ENCODE assay signal across 9 cellular contexts in the genomic region with DNA sequence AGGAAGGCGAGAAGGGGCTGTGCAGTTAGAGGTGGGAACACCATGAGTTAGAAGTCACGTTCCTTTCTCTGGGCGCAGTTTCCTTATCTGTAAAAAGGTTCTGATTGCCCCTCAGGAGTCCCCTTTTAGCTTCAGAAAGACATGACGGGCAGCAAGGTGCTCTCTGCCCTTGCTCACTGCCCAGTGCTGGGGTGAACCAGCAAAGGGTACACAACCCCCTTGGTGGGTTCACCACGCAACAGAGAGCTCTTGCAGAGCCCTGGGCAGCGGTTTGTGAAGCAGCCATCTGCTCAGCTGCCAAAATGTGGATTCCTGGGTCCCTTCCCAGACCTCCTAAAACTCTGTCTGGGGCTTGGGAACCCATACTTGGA. TPM values are rescaled to one million over a fixed set of nuclear protein-coding genes. Genes with fewer than 3 reads are reported as not detected.
DNase-seq lines count a peak whose midpoint lies in the region; ATAC-seq, FAIRE-seq and TF ChIP-seq lines count a peak whose summit lies in the region.
"Had no signal": no experiment of that assay in that cellular context is flagged by ENCODE, and none has a peak within 500 bp of the region (broad histone marks: within the 10 kb centered on the region; RNA-seq: fewer than 3 reads in every experiment).

No MANE protein-coding gene starts in this region.

- peak overlapping the region; percentile 89 for H3K56ac ChIP-seq in mesendoderm (ENCODE audit: low read length)

- peak; percentile 7 for ATAC-seq in Right ventricle myocardium superior (ENCODE audit: poor library complexity)
- ATAC-seq in left cardiac atrium: no peak
- peak; percentile 5 for ATAC-seq in GM12878
- ATAC-seq in upper lobe of right lung: no peak
- ATAC-seq in GM21786 (IDR thresholded peaks at IDR 0.05; ENCODE audit: unreplicated experiment): no peak
- no peak for ATAC-seq in GM19023 (IDR thresholded peaks at IDR 0.05; ENCODE audit: unreplicated experiment)

- no peak overlapping the region for H2BK15ac ChIP-seq in mesendoderm (replicated peaks; ENCODE audit: low read depth)

- in situ Hi-C loops in GM12878 (cut with MboI): no loop called here
- in situ Hi-C loops in GM13977 (cut with MboI; ENCODE audit: low pct_unique_long_range_greater_than_20kb, low sequenced_read_pairs, unreplicated experiment): no loop called here

- H3K4ac ChIP-seq in mesendoderm (ENCODE audit: low read depth, low read length): no peak overlapping the region

- DNase-seq in Right ventricle myocardium superior (no peak), left cardiac atrium (no peak), GM12878 (ENCODE audit: low read depth, low spot score) (no peak), mesendoderm (no peak), upper lobe of right lung (no peak), GM13977 (ENCODE audit: low spot score) (no peak)
- DNase-seq: Kasumi-1 had no signal

- FAIRE-seq in GM12878 (lab: Jason Lieb, UNC): no peak

- no peak overlapping the region for H3K18ac ChIP-seq in mesendoderm (ENCODE audit: low read length)

- H3K4me1 ChIP-seq in GM12878 (ENCODE audit: control insufficient read depth, insufficient read depth, low read length) (peaks cover 27% of the 10 kb centered on the region), mesendoderm (ENCODE audit: control insufficient read depth, low read depth, low read length) (peaks cover 9% of the 10 kb centered on the region), upper lobe of right lung (peaks cover 47% of the 10 kb centered on the region)

- no peak overlapping the region for H2BK5ac ChIP-seq in mesendoderm (ENCODE audit: low read length)

- H2BK120ac ChIP-seq in mesendoderm (ENCODE audit: low read depth, low read length): no peak overlapping the region

- 29% methylated on average over 6 of the region's 6 CpGs for WGBS in GM12878 (ENCODE audit: insufficient coverage, insufficient replicate concordance, low lambda C conversion rate, missing lambda C conversion rate)
- WGBS in mesendoderm (ENCODE audit: extremely low coverage, insufficient coverage, low lambda C conversion rate): no CpG with 5 or more reads among the region's 6 CpGs

- H3K4me2 ChIP-seq in GM12878 (ENCODE audit: control insufficient read depth, insufficient read depth) (peak overlapping the region; percentile 85), mesendoderm (ENCODE audit: low read length) (peak overlapping the region; percentile 82)

- intact Hi-C loops in Right ventricle myocardium superior (cut with DNase I): no loop called here
- intact Hi-C loops in left cardiac atrium (cut with DNase I): no loop called here
- intact Hi-C loops in GM12878 (cut with micrococcal nuclease; ENCODE audit: unreplicated experiment): no loop called here
- intact Hi-C loops in upper lobe of right lung (cut with DNase I): no loop called here

- SMC1A ChIA-PET in GM12878 (lab: Charles Lee; ENCODE audit: uncharacterized antibody, unreplicated experiment): interaction anchor here (0.7 to 2.8 kb wide), 10 partner anchors 8 to 200 kb away, joined by 3 to 8 read pairs (median 3); a partner anchor contains a TSS

- H3K27me3 ChIP-seq in GM12878 (replicated peaks in 1 of 2; ENCODE audit: control insufficient read depth in 2 of 2, insufficient read depth in 2 of 2, low read length in 1 of 2) (no peaks in the 10 kb centered on the region), mesendoderm (ENCODE audit: insufficient read depth, low read length, poor library complexity) (no peaks in the 10 kb centered on the region), upper lobe of right lung (no peaks in the 10 kb centered on the region)

- H3K9me3 ChIP-seq in GM12878 (replicated peaks; ENCODE audit: control insufficient read depth, insufficient read depth, low read length): no peaks in the 10 kb centered on the region
- no peaks in the 10 kb centered on the region for H3K9me3 ChIP-seq in upper lobe of right lung

- peak overlapping the region; percentile 78 for H3K4me3 ChIP-seq in GM12878
- peak overlapping the region; percentile 63 for H3K4me3 ChIP-seq in mesendoderm (ENCODE audit: low read length)
- peak overlapping the region; percentile 69 for H3K4me3 ChIP-seq in upper lobe of right lung

- H3K79me1 ChIP-seq in mesendoderm (ENCODE audit: low read length): no peaks in the 10 kb centered on the region

- POLR2A ChIA-PET in GM12878 (lab: Charles Lee): interaction anchor here (0.7 to 2.9 kb wide), 7 partner anchors 8 to 198 kb away, joined by 3 to 13 read pairs (median 4); a partner anchor contains a TSS

- H3K79me2 ChIP-seq in GM12878 (ENCODE audit: control insufficient read depth, insufficient read depth, low read length): no peaks in the 10 kb centered on the region
- H3K79me2 ChIP-seq in mesendoderm (ENCODE audit: control insufficient read depth, insufficient read depth, low read length): no peaks in the 10 kb centered on the region

- peak overlapping the region; percentile 46 for H2AK5ac ChIP-seq in mesendoderm (ENCODE audit: low read length)

- peak overlapping the region; percentile 45 for H2AFZ ChIP-seq in GM12878 (ENCODE audit: control insufficient read depth, low read depth, low read length)

- TF ChIP-seq EP300 in GM12878 (IDR thresholded peaks at IDR 0.05; ENCODE audit: borderline replicate concordance in 1 of 2, control insufficient read depth in 1 of 2, low read depth in 2 of 2, low read length in 2 of 2): no peak

- no peak overlapping the region for H4K5ac ChIP-seq in mesendoderm (ENCODE audit: low read length)

- H4K8ac ChIP-seq in mesendoderm (ENCODE audit: low read depth, low read length): no peak overlapping the region

- no peak overlapping the region for H3K23ac ChIP-seq in mesendoderm (ENCODE audit: low read length)

- no TSS peak for BruUV-seq in GM12878 (replicated peaks; lab: Mats Ljungman, UMichigan)

- H3K9ac ChIP-seq in GM12878 (ENCODE audit: control insufficient read depth, insufficient read depth, low read length) (peak overlapping the region; percentile 38), mesendoderm (ENCODE audit: low read length) (peak overlapping the region; percentile 76)

- CTCF ChIA-PET in GM12878 (lab: Yijun Ruan, JAX): interaction anchor here (0.5 to 2.7 kb wide), 10 partner anchors 11 to 138 kb away, joined by 3 to 9 read pairs (median 4); no protein-coding TSS in a partner anchor

- TF ChIP-seq RAD21 in GM12878 (IDR thresholded peaks at IDR 0.05; ENCODE audit: insufficient read depth, low read depth, low read length): no peak

- RAD21 ChIA-PET in GM12878 (lab: Charles Lee; ENCODE audit: unreplicated experiment): interaction anchor here (0.8 to 1.4 kb wide), 8 partner anchors 18 to 206 kb away, joined by 3 to 4 read pairs (median 3); no protein-coding TSS in a partner anchor

- H3K27ac ChIP-seq in GM12878 (ENCODE audit: control insufficient read depth, insufficient read depth) (peak overlapping the region; percentile 22; the same call in 1 of the 2 replicates), mesendoderm (ENCODE audit: low read depth, low read length) (no peak overlapping the region), upper lobe of right lung (peak overlapping the region; percentile 85)

- no peaks in the 10 kb centered on the region for H4K20me1 ChIP-seq in GM12878 (ENCODE audit: control insufficient read depth, insufficient read depth)

- TF ChIP-seq POLR2A in GM12878 (IDR thresholded peaks at IDR 0.05; ENCODE audit: low read depth, low read length): no peak

- no peaks in the 10 kb centered on the region; a peak in 2 of 4 replicates for H3K36me3 ChIP-seq in GM12878 (ENCODE audit: control insufficient read depth in 2 of 2, insufficient read depth in 2 of 2, low read length in 1 of 2)
- no peaks in the 10 kb centered on the region for H3K36me3 ChIP-seq in mesendoderm (ENCODE audit: control insufficient read depth, insufficient read depth, low read length)
- H3K36me3 ChIP-seq in upper lobe of right lung: peaks cover 13% of the 10 kb centered on the region

- TF ChIP-seq CTCF in GM12878 (IDR thresholded peaks at IDR 0.05 in 2 of 3, conservative IDR thresholded peaks at IDR 0.05 in 1 of 3; ENCODE audit: control insufficient read depth in 2 of 3, extremely low read depth in 1 of 3, insufficient read depth in 1 of 3, low read depth in 3 of 3, low read length in 3 of 3) (no peak), upper lobe of right lung (IDR thresholded peaks at IDR 0.05) (no peak), GM13977 (IDR thresholded peaks at IDR 0.05; ENCODE audit: extremely low read depth, insufficient read depth, missing control alignments) (no peak)

RNA-seq across cellular contexts. Expression of a gene that starts 0.9 kb away (rescaled TPM):
- total RNA-seq in Right ventricle myocardium superior: 6.5 TPM
- total RNA-seq in left cardiac atrium: 10 to 100 TPM in 1 of 2 donors, 1 to 10 TPM in 1; 6.5 to 18.2 TPM
- 8.3 and 9.9 TPM in 2 replicates for total RNA-seq in GM12878 (2013; cell fraction: nucleolus; rRNA removed)
- total RNA-seq in GM12878 (2014; rRNA removed): 67.0 and 69.5 TPM in 2 replicates
- total RNA-seq in GM12878 (2014; rRNA removed; fragmentation: Illumina TruSeq; extraction: Trizol): 22.9 and 23.9 TPM in 2 replicates
- 43.9 and 45.3 TPM in 2 replicates for total RNA-seq in GM12878 (2021)
- polyA plus RNA-seq in GM12878 (2011; ENCODE audit: low read depth): 10.2 TPM
- polyA plus RNA-seq in GM12878 (2011; rRNA removed): 7.1 and 14.8 TPM in 2 replicates
- polyA plus RNA-seq in GM12878 (2011; cell fraction: cytosol; rRNA removed): 37.5 and 44.6 TPM in 2 replicates
- polyA plus RNA-seq in GM12878 (2011; cell fraction: nucleus; rRNA removed): 16.1 and 23.2 TPM in 2 replicates
- polyA plus RNA-seq in GM12878 (2012): 34.4 and 37.9 TPM in 2 replicates
- polyA plus RNA-seq in GM12878 (2014; fragmentation: Illumina TruSeq; extraction: Trizol): 3.3 and 16.9 TPM in 2 replicates
- 10 to 100 TPM; 10.5 to 25.4 TPM for polyA plus RNA-seq in GM12878 (2014; fragmentation: Nextera tagmentation; extraction: Ambion mirVana)
- polyA plus RNA-seq in GM12878 (2014; rRNA removed): 88.2 and 94.0 TPM in 2 replicates
- 10 to 100 TPM; 68.0 to 77.3 TPM for polyA plus RNA-seq in GM12878 (2016; fragmentation: Nextera tagmentation; extraction: Ambion mirVana)
- polyA minus RNA-seq in GM12878 (2011; rRNA and poly(A)+ RNA removed): 4.8 and 9.0 TPM in 2 replicates
- polyA minus RNA-seq in GM12878 (2011; cell fraction: cytosol; rRNA and poly(A)+ RNA removed): 6.5 and 11.1 TPM in 2 replicates
- 6.6 and 7.7 TPM in 2 replicates for polyA minus RNA-seq in GM12878 (2011; cell fraction: nucleus; rRNA and poly(A)+ RNA removed)
- 14.0 TPM for polyA plus RNA-seq in mesendoderm (2013, experiment 1 of 2)
- 13.5 TPM for polyA plus RNA-seq in mesendoderm (2013, experiment 2 of 2)
- 55.2 TPM for total RNA-seq in upper lobe of right lung

RNA-seq across cellular contexts. Expression of a gene that starts 5.0 kb away (rescaled TPM):
- total RNA-seq in Right ventricle myocardium superior: 0.16 TPM
- total RNA-seq in left cardiac atrium: under 1 TPM; 0.26 to 0.32 TPM
- 0.96 and 1.4 TPM in 2 replicates for total RNA-seq in GM12878 (2013; cell fraction: nucleolus; rRNA removed)
- 0.44 and 0.68 TPM in 2 replicates for total RNA-seq in GM12878 (2014; rRNA removed)
- total RNA-seq in GM12878 (2014; rRNA removed; fragmentation: Illumina TruSeq; extraction: Trizol): 0.37 and 0.54 TPM in 2 replicates
- 0.24 and 0.56 TPM in 2 replicates for total RNA-seq in GM12878 (2021)
- polyA plus RNA-seq in GM12878 (2011; ENCODE audit: low read depth): 0.76 TPM
- 0.07 and 0.11 TPM in 2 replicates for polyA plus RNA-seq in GM12878 (2011; rRNA removed)
- 0.04 and 0.12 TPM in 2 replicates for polyA plus RNA-seq in GM12878 (2011; cell fraction: cytosol; rRNA removed)
- 0.35 and 0.51 TPM in 2 replicates for polyA plus RNA-seq in GM12878 (2011; cell fraction: nucleus; rRNA removed)
- 1.00 and 1.4 TPM in 2 replicates for polyA plus RNA-seq in GM12878 (2012)
- 0.25 TPM in 1 of 2 replicates, not detected in the other for polyA plus RNA-seq in GM12878 (2014; fragmentation: Illumina TruSeq; extraction: Trizol)
- under 1 TPM in 1 of 2 experiments, not detected in 1; 0.06 TPM for polyA plus RNA-seq in GM12878 (2014; fragmentation: Nextera tagmentation; extraction: Ambion mirVana)
- 0.18 and 0.28 TPM in 2 replicates for polyA plus RNA-seq in GM12878 (2014; rRNA removed)
- under 1 TPM; 0.40 to 0.50 TPM for polyA plus RNA-seq in GM12878 (2016; fragmentation: Nextera tagmentation; extraction: Ambion mirVana)
- 0.22 and 0.26 TPM in 2 replicates for polyA minus RNA-seq in GM12878 (2011; rRNA and poly(A)+ RNA removed)
- not detected in 2 replicates for polyA minus RNA-seq in GM12878 (2011; cell fraction: cytosol; rRNA and poly(A)+ RNA removed)
- 0.48 and 0.96 TPM in 2 replicates for polyA minus RNA-seq in GM12878 (2011; cell fraction: nucleus; rRNA and poly(A)+ RNA removed)
- polyA plus RNA-seq in mesendoderm (2013, experiment 1 of 2): 0.07 TPM
- polyA plus RNA-seq in mesendoderm (2013, experiment 2 of 2): 0.15 TPM
- total RNA-seq in upper lobe of right lung: 0.96 TPM

RNA-seq across cellular contexts. Expression of a gene that starts 9.7 kb away (rescaled TPM):
- total RNA-seq in Right ventricle myocardium superior (17.3 TPM), left cardiac atrium (10 to 100 TPM; 20.7 to 23.8 TPM), GM12878 (2014; rRNA removed) (15.4 and 20.0 TPM in 2 replicates), GM12878 (2014; rRNA removed; fragmentation: Illumina TruSeq; extraction: Trizol) (16.3 and 16.9 TPM in 2 replicates), GM12878 (2021) (27.6 and 28.3 TPM in 2 replicates), upper lobe of right lung (77.1 TPM)
- 27.3 and 27.4 TPM in 2 replicates for total RNA-seq in GM12878 (2013; cell fraction: nucleolus; rRNA removed)
- 10.9 TPM for polyA plus RNA-seq in GM12878 (2011; ENCODE audit: low read depth)
- polyA plus RNA-seq in GM12878 (2011; rRNA removed) (19.4 and 19.9 TPM in 2 replicates), GM12878 (2014; fragmentation: Illumina TruSeq; extraction: Trizol) (19.3 and 20.5 TPM in 2 replicates), GM12878 (2014; fragmentation: Nextera tagmentation; extraction: Ambion mirVana) (10 to 100 TPM in 1 of 2 experiments, 1 to 10 TPM in 1; 5.7 to 10.2 TPM), GM12878 (2014; rRNA removed) (21.3 and 23.1 TPM in 2 replicates), GM12878 (2016; fragmentation: Nextera tagmentation; extraction: Ambion mirVana) (10 to 100 TPM; 38.3 to 44.4 TPM)
- 19.9 and 20.6 TPM in 2 replicates for polyA plus RNA-seq in GM12878 (2011; cell fraction: cytosol; rRNA removed)
- 24.7 and 30.0 TPM in 2 replicates for polyA plus RNA-seq in GM12878 (2011; cell fraction: nucleus; rRNA removed)
- polyA plus RNA-seq in GM12878 (2012): 17.3 and 20.8 TPM in 2 replicates
- polyA minus RNA-seq in GM12878 (2011; rRNA and poly(A)+ RNA removed): 11.1 and 14.7 TPM in 2 replicates
- polyA minus RNA-seq in GM12878 (2011; cell fraction: cytosol; rRNA and poly(A)+ RNA removed): 7.4 and 8.2 TPM in 2 replicates
- polyA minus RNA-seq in GM12878 (2011; cell fraction: nucleus; rRNA and poly(A)+ RNA removed): 7.4 and 11.3 TPM in 2 replicates
- 15.9 TPM for polyA plus RNA-seq in mesendoderm (2013, experiment 1 of 2)
- polyA plus RNA-seq in mesendoderm (2013, experiment 2 of 2): 15.9 TPM

RNA-seq across cellular contexts. Expression of a gene that starts 42.1 kb away (rescaled TPM):
- total RNA-seq in Right ventricle myocardium superior: 26.4 TPM
- 10 to 100 TPM; 12.7 to 26.8 TPM for total RNA-seq in left cardiac atrium
- total RNA-seq in GM12878 (2013; cell fraction: nucleolus; rRNA removed): 61.9 and 67.4 TPM in 2 replicates
- total RNA-seq in GM12878 (2014; rRNA removed): 16.8 and 20.2 TPM in 2 replicates
- 11.5 and 12.4 TPM in 2 replicates for total RNA-seq in GM12878 (2014; rRNA removed; fragmentation: Illumina TruSeq; extraction: Trizol)
- 14.9 and 17.1 TPM in 2 replicates for total RNA-seq in GM12878 (2021)
- 10.3 TPM for polyA plus RNA-seq in GM12878 (2011; ENCODE audit: low read depth)
- polyA plus RNA-seq in GM12878 (2011; rRNA removed): 23.7 and 36.3 TPM in 2 replicates
- 48.4 and 52.3 TPM in 2 replicates for polyA plus RNA-seq in GM12878 (2011; cell fraction: cytosol; rRNA removed)
- 147 and 170 TPM in 2 replicates for polyA plus RNA-seq in GM12878 (2011; cell fraction: nucleus; rRNA removed)
- 18.4 and 19.2 TPM in 2 replicates for polyA plus RNA-seq in GM12878 (2012)
- polyA plus RNA-seq in GM12878 (2014; fragmentation: Illumina TruSeq; extraction: Trizol): 22.2 and 27.3 TPM in 2 replicates
- polyA plus RNA-seq in GM12878 (2014; fragmentation: Nextera tagmentation; extraction: Ambion mirVana): 1 to 10 TPM; 1.7 to 4.4 TPM
- 27.1 and 30.7 TPM in 2 replicates for polyA plus RNA-seq in GM12878 (2014; rRNA removed)
- 10 to 100 TPM; 16.0 to 17.2 TPM for polyA plus RNA-seq in GM12878 (2016; fragmentation: Nextera tagmentation; extraction: Ambion mirVana)
- polyA minus RNA-seq in GM12878 (2011; rRNA and poly(A)+ RNA removed): 31.0 and 42.7 TPM in 2 replicates
- 9.1 and 18.2 TPM in 2 replicates for polyA minus RNA-seq in GM12878 (2011; cell fraction: cytosol; rRNA and poly(A)+ RNA removed)
- 26.5 and 36.1 TPM in 2 replicates for polyA minus RNA-seq in GM12878 (2011; cell fraction: nucleus; rRNA and poly(A)+ RNA removed)
- 6.6 TPM for polyA plus RNA-seq in mesendoderm (2013, experiment 1 of 2)
- 7.2 TPM for polyA plus RNA-seq in mesendoderm (2013, experiment 2 of 2)
- total RNA-seq in upper lobe of right lung: 26.7 TPM

RNA-seq across cellular contexts. Expression of a gene that starts 42.5 kb away (rescaled TPM):
- 16.1 TPM for total RNA-seq in Right ventricle myocardium superior
- 10 to 100 TPM; 18.8 to 19.2 TPM for total RNA-seq in left cardiac atrium
- 49.9 and 53.9 TPM in 2 replicates for total RNA-seq in GM12878 (2013; cell fraction: nucleolus; rRNA removed)
- total RNA-seq in GM12878 (2014; rRNA removed): 39.2 and 42.8 TPM in 2 replicates
- 43.4 and 51.1 TPM in 2 replicates for total RNA-seq in GM12878 (2014; rRNA removed; fragmentation: Illumina TruSeq; extraction: Trizol)
- 39.3 and 43.5 TPM in 2 replicates for total RNA-seq in GM12878 (2021)
- polyA plus RNA-seq in GM12878 (2011; ENCODE audit: low read depth): 16.0 TPM
- 34.0 and 39.9 TPM in 2 replicates for polyA plus RNA-seq in GM12878 (2011; rRNA removed)
- 41.5 and 71.0 TPM in 2 replicates for polyA plus RNA-seq in GM12878 (2011; cell fraction: cytosol; rRNA removed)
- polyA plus RNA-seq in GM12878 (2011; cell fraction: nucleus; rRNA removed): 55.1 and 65.9 TPM in 2 replicates
- 25.8 and 27.8 TPM in 2 replicates for polyA plus RNA-seq in GM12878 (2012)
- 52.7 and 62.8 TPM in 2 replicates for polyA plus RNA-seq in GM12878 (2014; fragmentation: Illumina TruSeq; extraction: Trizol)
- polyA plus RNA-seq in GM12878 (2014; fragmentation: Nextera tagmentation; extraction: Ambion mirVana): 10 to 100 TPM in 1 of 2 experiments, 1 to 10 TPM in 1; 6.1 to 11.5 TPM
- 50.2 and 61.0 TPM in 2 replicates for polyA plus RNA-seq in GM12878 (2014; rRNA removed)
- 10 to 100 TPM; 48.0 to 55.7 TPM for polyA plus RNA-seq in GM12878 (2016; fragmentation: Nextera tagmentation; extraction: Ambion mirVana)
- polyA minus RNA-seq in GM12878 (2011; rRNA and poly(A)+ RNA removed): 20.0 and 29.1 TPM in 2 replicates
- 11.4 and 12.1 TPM in 2 replicates for polyA minus RNA-seq in GM12878 (2011; cell fraction: cytosol; rRNA and poly(A)+ RNA removed)
- 8.7 and 14.6 TPM in 2 replicates for polyA minus RNA-seq in GM12878 (2011; cell fraction: nucleus; rRNA and poly(A)+ RNA removed)
- 52.5 TPM for polyA plus RNA-seq in mesendoderm (2013, experiment 1 of 2)
- polyA plus RNA-seq in mesendoderm (2013, experiment 2 of 2): 49.3 TPM
- total RNA-seq in upper lobe of right lung: 30.7 TPM

Comparison
In these comparisons a context has a peak if more than half of its experiments do, and no peak if none do; other contexts are left out.
1. ATAC-seq: peak in Right ventricle myocardium superior (single experiment) and GM12878 (single experiment); none in left cardiac atrium (0 of 2), upper lobe of right lung (single experiment), GM21786 (single experiment) and GM19023 (single experiment).
2. Peak in every context shown above with its lines, with median percentiles within 50 percentile points of each other: H3K4me3 ChIP-seq.